Comparison of ENCODE assay signal across 8 cellular contexts in genomic region chr7:101126651-101127459, GRCh38. TPM values are rescaled to one million over a fixed set of nuclear protein-coding genes. Genes with fewer than 3 reads are reported as not detected.
A peak's percentile ranks its signal among the peaks of the same experiment; 100 is the strongest.
DNase-seq lines count a peak whose midpoint lies in the region; ATAC-seq, FAIRE-seq and TF ChIP-seq lines count a peak whose summit lies in the region.

TSS of gene SERPINE1 (plus strand) at chr7:101127104. CDS start at chr7:101128394, 1,290 bp downstream.

- H3K9me1 ChIP-seq in keratinocyte (ENCODE audit: control insufficient read depth, extremely low read depth, insufficient read depth, low read length): peaks cover 2% of the 10 kb centered on the region

- peak; percentile 94 for DNase-seq in AG20443 (ENCODE audit: low spot score)
- DNase-seq in HS-27A (ENCODE audit: low read depth): peak; percentile 92
- peak; percentile 11 for DNase-seq in T-helper 9 cell
- DNase-seq in bronchial epithelial cell (ENCODE audit: low read depth): peak; percentile 98
- DNase-seq in keratinocyte (ENCODE audit: low read depth, low spot score): peak; percentile 99
- DNase-seq in stimulated activated CD4-positive, alpha-beta T cell treated with anti-CD3 and anti-CD28 coated beads, Interleukin-1b, Interleukin-23, amount 100 ng/mL, for 48 hours: peak; percentile 28

- H3K4me3 ChIP-seq in bronchial epithelial cell (ENCODE audit: low read depth, low read length): peak within 1 kb of the TSS; percentile 47
- H3K4me3 ChIP-seq in keratinocyte (ENCODE audit: control insufficient read depth in 2 of 3, extremely low read depth in 1 of 3, insufficient read depth in 2 of 3, low read depth in 1 of 3, low read length in 3 of 3): peak within 1 kb of the TSS; percentile 45 to 86 (median 78)

- FAIRE-seq in bronchial epithelial cell (lab: Jason Lieb, UNC) (no peak), keratinocyte (lab: Jason Lieb, UNC) (peak; percentile 84)

- peaks cover 43% of the 10 kb centered on the region for H3K4me1 ChIP-seq in keratinocyte (ENCODE audit: control insufficient read depth, extremely low read depth, insufficient read depth, low read length)

- H3K36me3 ChIP-seq in bronchial epithelial cell (ENCODE audit: control insufficient read depth, insufficient read depth, low read length) (peaks cover 20% of the 10 kb centered on the region), keratinocyte (ENCODE audit: control insufficient read depth in 2 of 2, extremely low read depth in 1 of 2, insufficient read depth in 2 of 2, low read length in 2 of 2) (peaks cover 15 to 28% of the 10 kb centered on the region in 2 experiments)

- no peaks in the 10 kb centered on the region for H3K9me3 ChIP-seq in keratinocyte (ENCODE audit: control insufficient read depth, low read depth, low read length)

- H3K4me2 ChIP-seq in keratinocyte (ENCODE audit: control insufficient read depth, extremely low read depth, insufficient read depth, low read depth, low read length): peak within 1 kb of the TSS; percentile 93

- peak within 1 kb of the TSS; percentile 83 for H3K9ac ChIP-seq in keratinocyte (ENCODE audit: control insufficient read depth, extremely low read depth, insufficient read depth, low read length)

- H4K20me1 ChIP-seq in keratinocyte (ENCODE audit: control insufficient read depth, extremely low read depth, insufficient read depth, low read length): peaks cover 5% of the 10 kb centered on the region

- no peak for TF ChIP-seq CTCF in bronchial epithelial cell (IDR thresholded peaks at IDR 0.05; ENCODE audit: insufficient read depth, low read length, severe bottlenecking)
- peak in 1 of 3 experiments; percentile 22 for TF ChIP-seq CTCF in keratinocyte (optimal IDR thresholded peaks at IDR 0.05 in 1 of 3, IDR thresholded peaks at IDR 0.05 in 1 of 3, conservative IDR thresholded peaks at IDR 0.05 in 1 of 3; ENCODE audit: extremely low read depth in 1 of 3, insufficient read depth in 2 of 3, low read length in 3 of 3)

- ATAC-seq in GM18867 (IDR thresholded peaks at IDR 0.05; ENCODE audit: unreplicated experiment) (peak; percentile 50), HG03039 (IDR thresholded peaks at IDR 0.05; ENCODE audit: unreplicated experiment) (no peak)

- H3K27me3 ChIP-seq in bronchial epithelial cell (ENCODE audit: control insufficient read depth, insufficient read depth, low read length) (no peaks in the 10 kb centered on the region), keratinocyte (ENCODE audit: control insufficient read depth, extremely low read depth, insufficient read depth, low read length) (no peaks in the 10 kb centered on the region)

- peaks cover 17% of the 10 kb centered on the region for H3K79me2 ChIP-seq in keratinocyte (ENCODE audit: control insufficient read depth, insufficient read depth, low read length)

- H2AFZ ChIP-seq in keratinocyte (ENCODE audit: control insufficient read depth, low read length): peak within 1 kb of the TSS; percentile 58

- H3K27ac ChIP-seq in keratinocyte (ENCODE audit: control insufficient read depth, insufficient read depth, low read length): peak within 1 kb of the TSS; percentile 88

- dilution Hi-C loops in keratinocyte (cut with MboI; ENCODE audit: extremely low pct_ligation_motif_present, low sequenced_read_pairs): no loop called here

RNA-seq across cellular contexts. Expression of gene SERPINE1, which starts in this region (rescaled TPM):
- 20.6 and 54.2 TPM in 2 replicates for total RNA-seq in bronchial epithelial cell
- polyA plus RNA-seq in keratinocyte: 522 to 820 TPM (median 808 TPM) in 3 replicates
- 34.7 TPM for polyA plus RNA-seq in keratinocyte (2011; ENCODE audit: low read depth)
- 285 and 359 TPM in 2 replicates for polyA plus RNA-seq in keratinocyte (2011; cell fraction: cytosol; rRNA removed)
- polyA plus RNA-seq in keratinocyte (2011; cell fraction: nucleus; rRNA removed): 835 and 1,052 TPM in 2 replicates
- polyA plus RNA-seq in keratinocyte (2012; ENCODE audit: low replicate concordance): 93.7 and 469 TPM in 2 replicates
- polyA minus RNA-seq in keratinocyte: 678 to 1,056 TPM (median 837 TPM) in 3 replicates
- 628 TPM for polyA minus RNA-seq in keratinocyte (2011; cell fraction: cytosol; rRNA and poly(A)+ RNA removed)
- polyA minus RNA-seq in keratinocyte (2011; cell fraction: nucleus; rRNA and poly(A)+ RNA removed): 723 and 866 TPM in 2 replicates

Comparison
In these comparisons a context has a peak if more than half of its experiments do, and no peak if none do; other contexts are left out.
1. DNase-seq: peak in every context shown above with its lines; median percentile 99 in keratinocyte; 98 in bronchial epithelial cell; 94 in AG20443; 92 in HS-27A; 28 in stimulated activated CD4-positive, alpha-beta T cell treated with anti-CD3 and anti-CD28 coated beads, Interleukin-1b, Interleukin-23, amount 100 ng/mL, for 48 hours; 11 in T-helper 9 cell.